In the genomic region with DNA sequence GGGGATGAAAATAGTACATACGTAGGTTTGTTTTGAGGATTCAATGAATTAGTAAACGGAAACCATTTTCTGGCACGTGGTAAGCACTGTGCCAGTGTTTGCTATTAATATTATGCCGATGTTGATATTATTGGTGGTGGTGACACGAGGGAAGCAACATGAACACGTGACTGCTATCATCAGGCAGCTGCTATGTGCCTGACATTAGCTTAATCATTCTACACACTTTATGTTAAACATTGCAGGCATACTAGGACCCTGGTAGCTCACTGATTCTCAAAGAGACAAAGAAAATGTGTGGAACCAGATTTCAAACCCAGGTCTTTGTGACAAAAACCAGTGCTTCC, we compare ENCODE assay signal across 8 cellular contexts. TPM values are rescaled to one million over a fixed set of nuclear protein-coding genes. Genes with fewer than 3 reads are reported as not detected.
DNase-seq lines count a peak whose midpoint lies in the region; ATAC-seq and TF ChIP-seq lines count a peak whose summit lies in the region.

No MANE protein-coding gene starts in this region.

- H3K4me2 ChIP-seq in OCI-LY7 (ENCODE audit: low read length) (peak overlapping the region; percentile 92), parathyroid adenoma (ENCODE audit: low read length) (peak overlapping the region; percentile 70)

- H3K27me3 ChIP-seq in endocrine pancreas (ENCODE audit: control insufficient read depth, insufficient read depth, low read length) (no peaks in the 10 kb centered on the region), parathyroid adenoma (ENCODE audit: control insufficient read depth, insufficient read depth, low read length) (no peaks in the 10 kb centered on the region)

- H3K9me3 ChIP-seq in OCI-LY7 (ENCODE audit: low read length) (no peaks in the 10 kb centered on the region), endocrine pancreas (ENCODE audit: control insufficient read depth, low read length) (no peaks in the 10 kb centered on the region), parathyroid adenoma (ENCODE audit: control insufficient read depth, low read length) (no peaks in the 10 kb centered on the region)

- H3K4me3 ChIP-seq in OCI-LY7 (ENCODE audit: low read depth, low read length, poor library complexity, severe bottlenecking), result peak overlapping the region; percentile 86
- H3K4me3 ChIP-seq in endocrine pancreas (ENCODE audit: control insufficient read depth, insufficient read depth, low read length), result peak overlapping the region; percentile 92
- H3K4me3 ChIP-seq in parathyroid adenoma (ENCODE audit: low read depth, low read length), result peak overlapping the region; percentile 86

- intact Hi-C loops in OCI-LY7 (cut with micrococcal nuclease; ENCODE audit: unreplicated experiment), result no loop called here

- CTCF ChIA-PET in OCI-LY7 (lab: Charles Lee; ENCODE audit: unreplicated experiment), result interaction anchor here (0.6 kb wide), 1 partner anchor 28 kb away, joined by 3 read pairs; no protein-coding TSS in a partner anchor

- no peaks in the 10 kb centered on the region for H3K9me2 ChIP-seq in OCI-LY7 (ENCODE audit: insufficient read depth, low read length)

- H2AFZ ChIP-seq in OCI-LY7 (ENCODE audit: low read length), result peak overlapping the region; percentile 48; the same call in 1 of the 2 replicates
- peak overlapping the region; percentile 93 for H2AFZ ChIP-seq in parathyroid adenoma

- POLR2A ChIA-PET in OCI-LY7 (lab: Charles Lee), result interaction anchor here (1.0 to 6.0 kb wide), 8 partner anchors 8 to 189 kb away, joined by 3 to 34 read pairs (median 6); no protein-coding TSS in a partner anchor

- H3K9ac ChIP-seq in endocrine pancreas (ENCODE audit: control insufficient read depth, insufficient read depth, low read length), result no peak overlapping the region
- H3K9ac ChIP-seq in parathyroid adenoma, result no peak overlapping the region

- TSS peak; percentile 63 for BruUV-seq in OCI-LY7 (replicated peaks; lab: Mats Ljungman, UMichigan)

- H3K36me3 ChIP-seq in OCI-LY7 (ENCODE audit: insufficient read depth, low read length) (peaks cover 38% of the 10 kb centered on the region), endocrine pancreas (ENCODE audit: control insufficient read depth, insufficient read depth, low read length) (no peaks in the 10 kb centered on the region), parathyroid adenoma (ENCODE audit: control insufficient read depth, insufficient read depth, low read length) (no peaks in the 10 kb centered on the region)

- H3K4me1 ChIP-seq in OCI-LY7 (ENCODE audit: insufficient read depth, low read length, poor library complexity, severe bottlenecking) (peaks cover 63% of the 10 kb centered on the region), endocrine pancreas (ENCODE audit: control insufficient read depth, insufficient read depth, low read length) (peaks cover 16% of the 10 kb centered on the region), parathyroid adenoma (peaks cover 3% of the 10 kb centered on the region)

- TF ChIP-seq CTCF in OCI-LY7 (conservative IDR thresholded peaks at IDR 0.05; ENCODE audit: low read length) (no peak), parathyroid adenoma (IDR thresholded peaks at IDR 0.05) (no peak)

- peaks cover 7% of the 10 kb centered on the region; the same call in 1 of the 2 replicates for H4K20me1 ChIP-seq in OCI-LY7 (ENCODE audit: insufficient read depth, low read length)

- peaks cover 69% of the 10 kb centered on the region for H3K79me2 ChIP-seq in OCI-LY7 (ENCODE audit: insufficient read depth, low read depth, low read length)
- H3K79me2 ChIP-seq in parathyroid adenoma, result peaks cover 3% of the 10 kb centered on the region

- H3K27ac ChIP-seq in OCI-LY7 (ENCODE audit: low read depth, low read length, poor library complexity, severe bottlenecking) (peak overlapping the region; percentile 95), parathyroid adenoma (peak overlapping the region; percentile 70)

- ATAC-seq in HG03469 (IDR thresholded peaks at IDR 0.05; ENCODE audit: unreplicated experiment) (no peak), GM19351 (IDR thresholded peaks at IDR 0.05; ENCODE audit: unreplicated experiment) (no peak), GM21717 (IDR thresholded peaks at IDR 0.05; ENCODE audit: unreplicated experiment) (no peak)

- DNase-seq in EL, result peak; percentile 27
- DNase-seq in OCI-LY7 (ENCODE audit: low spot score), result peak; percentile 35
- no peak for DNase-seq in germinal center (ENCODE audit: low spot score)

RNA-seq across cellular contexts. Expression of a gene that starts 0.7 kb away (rescaled TPM):
- 20.7 and 23.1 TPM in 2 replicates for total RNA-seq in OCI-LY7 (2014; rRNA removed; shearing (Covaris generic))
- 33.0 and 36.6 TPM in 2 replicates for total RNA-seq in OCI-LY7 (2022)

RNA-seq across cellular contexts. Expression of a gene that starts 0.8 kb away (rescaled TPM):
- 64.8 and 77.4 TPM in 2 replicates for total RNA-seq in OCI-LY7 (2014; rRNA removed; shearing (Covaris generic))
- 89.6 and 107 TPM in 2 replicates for total RNA-seq in OCI-LY7 (2022)

RNA-seq across cellular contexts. Expression of a gene that starts 27.9 kb away (rescaled TPM):
- total RNA-seq in OCI-LY7 (2014; rRNA removed; shearing (Covaris generic)), result 39.6 and 45.2 TPM in 2 replicates
- total RNA-seq in OCI-LY7 (2022), result 52.3 and 54.5 TPM in 2 replicates

RNA-seq across cellular contexts. Expression of a gene that starts 55.3 kb away (rescaled TPM):
- total RNA-seq in OCI-LY7 (2014; rRNA removed; shearing (Covaris generic)), result 5.8 and 6.5 TPM in 2 replicates
- 5.5 and 6.1 TPM in 2 replicates for total RNA-seq in OCI-LY7 (2022)
